1 cellular context compared by ENCODE assay signal in the genomic region with DNA sequence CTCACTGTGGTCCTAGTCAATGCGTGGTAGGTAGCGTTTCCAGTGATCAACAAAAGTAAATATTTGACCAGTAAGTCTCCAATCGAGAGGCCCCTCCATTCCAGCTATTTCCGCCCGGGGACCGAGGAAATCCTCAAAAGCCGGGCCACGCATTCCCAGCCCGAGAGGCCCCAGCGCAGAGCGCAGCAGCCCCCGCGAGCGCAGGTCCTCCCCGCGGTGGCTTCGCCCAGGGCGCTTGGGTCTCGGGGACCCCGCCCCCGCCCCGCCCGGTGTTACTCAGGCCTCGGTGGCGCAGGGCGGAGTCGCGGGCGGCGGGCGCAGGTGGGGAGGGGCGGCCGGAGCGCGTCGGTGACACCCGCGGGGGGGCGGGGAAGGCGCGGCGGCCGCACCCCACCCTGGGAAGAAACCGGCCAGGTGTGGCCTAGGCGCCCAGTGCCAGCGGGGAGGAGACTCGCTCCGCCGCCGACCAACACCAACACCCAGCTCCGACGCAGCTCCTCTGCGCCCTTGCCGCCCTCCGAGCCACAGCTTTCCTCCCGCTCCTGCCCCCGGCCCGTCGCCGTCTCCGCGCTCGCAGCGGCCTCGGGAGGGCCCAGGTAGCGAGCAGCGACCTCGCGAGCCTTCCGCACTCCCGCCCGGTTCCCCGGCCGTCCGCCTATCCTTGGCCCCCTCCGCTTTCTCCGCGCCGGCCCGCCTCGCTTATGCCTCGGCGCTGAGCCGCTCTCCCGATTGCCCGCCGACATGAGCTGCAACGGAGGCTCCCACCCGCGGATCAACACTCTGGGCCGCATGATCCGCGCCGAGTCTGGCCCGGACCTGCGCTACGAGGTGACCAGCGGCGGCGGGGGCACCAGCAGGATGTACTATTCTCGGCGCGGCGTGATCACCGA.
TF ChIP-seq lines count a peak whose summit lies in the region.

A gene with protein sequence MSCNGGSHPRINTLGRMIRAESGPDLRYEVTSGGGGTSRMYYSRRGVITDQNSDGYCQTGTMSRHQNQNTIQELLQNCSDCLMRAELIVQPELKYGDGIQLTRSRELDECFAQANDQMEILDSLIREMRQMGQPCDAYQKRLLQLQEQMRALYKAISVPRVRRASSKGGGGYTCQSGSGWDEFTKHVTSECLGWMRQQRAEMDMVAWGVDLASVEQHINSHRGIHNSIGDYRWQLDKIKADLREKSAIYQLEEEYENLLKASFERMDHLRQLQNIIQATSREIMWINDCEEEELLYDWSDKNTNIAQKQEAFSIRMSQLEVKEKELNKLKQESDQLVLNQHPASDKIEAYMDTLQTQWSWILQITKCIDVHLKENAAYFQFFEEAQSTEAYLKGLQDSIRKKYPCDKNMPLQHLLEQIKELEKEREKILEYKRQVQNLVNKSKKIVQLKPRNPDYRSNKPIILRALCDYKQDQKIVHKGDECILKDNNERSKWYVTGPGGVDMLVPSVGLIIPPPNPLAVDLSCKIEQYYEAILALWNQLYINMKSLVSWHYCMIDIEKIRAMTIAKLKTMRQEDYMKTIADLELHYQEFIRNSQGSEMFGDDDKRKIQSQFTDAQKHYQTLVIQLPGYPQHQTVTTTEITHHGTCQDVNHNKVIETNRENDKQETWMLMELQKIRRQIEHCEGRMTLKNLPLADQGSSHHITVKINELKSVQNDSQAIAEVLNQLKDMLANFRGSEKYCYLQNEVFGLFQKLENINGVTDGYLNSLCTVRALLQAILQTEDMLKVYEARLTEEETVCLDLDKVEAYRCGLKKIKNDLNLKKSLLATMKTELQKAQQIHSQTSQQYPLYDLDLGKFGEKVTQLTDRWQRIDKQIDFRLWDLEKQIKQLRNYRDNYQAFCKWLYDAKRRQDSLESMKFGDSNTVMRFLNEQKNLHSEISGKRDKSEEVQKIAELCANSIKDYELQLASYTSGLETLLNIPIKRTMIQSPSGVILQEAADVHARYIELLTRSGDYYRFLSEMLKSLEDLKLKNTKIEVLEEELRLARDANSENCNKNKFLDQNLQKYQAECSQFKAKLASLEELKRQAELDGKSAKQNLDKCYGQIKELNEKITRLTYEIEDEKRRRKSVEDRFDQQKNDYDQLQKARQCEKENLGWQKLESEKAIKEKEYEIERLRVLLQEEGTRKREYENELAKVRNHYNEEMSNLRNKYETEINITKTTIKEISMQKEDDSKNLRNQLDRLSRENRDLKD (N-terminal part only) (plus strand): TSS at position 497 of the 890 bp plus-strand sequence. CDS start 245 bp downstream, at position 742.

TF ChIP-seq in WTC11, 78 proteins besides CTCF, POLR2A, EP300 and RAD21 (continued from another document):
- TF ChIP-seq, protein P1, sequence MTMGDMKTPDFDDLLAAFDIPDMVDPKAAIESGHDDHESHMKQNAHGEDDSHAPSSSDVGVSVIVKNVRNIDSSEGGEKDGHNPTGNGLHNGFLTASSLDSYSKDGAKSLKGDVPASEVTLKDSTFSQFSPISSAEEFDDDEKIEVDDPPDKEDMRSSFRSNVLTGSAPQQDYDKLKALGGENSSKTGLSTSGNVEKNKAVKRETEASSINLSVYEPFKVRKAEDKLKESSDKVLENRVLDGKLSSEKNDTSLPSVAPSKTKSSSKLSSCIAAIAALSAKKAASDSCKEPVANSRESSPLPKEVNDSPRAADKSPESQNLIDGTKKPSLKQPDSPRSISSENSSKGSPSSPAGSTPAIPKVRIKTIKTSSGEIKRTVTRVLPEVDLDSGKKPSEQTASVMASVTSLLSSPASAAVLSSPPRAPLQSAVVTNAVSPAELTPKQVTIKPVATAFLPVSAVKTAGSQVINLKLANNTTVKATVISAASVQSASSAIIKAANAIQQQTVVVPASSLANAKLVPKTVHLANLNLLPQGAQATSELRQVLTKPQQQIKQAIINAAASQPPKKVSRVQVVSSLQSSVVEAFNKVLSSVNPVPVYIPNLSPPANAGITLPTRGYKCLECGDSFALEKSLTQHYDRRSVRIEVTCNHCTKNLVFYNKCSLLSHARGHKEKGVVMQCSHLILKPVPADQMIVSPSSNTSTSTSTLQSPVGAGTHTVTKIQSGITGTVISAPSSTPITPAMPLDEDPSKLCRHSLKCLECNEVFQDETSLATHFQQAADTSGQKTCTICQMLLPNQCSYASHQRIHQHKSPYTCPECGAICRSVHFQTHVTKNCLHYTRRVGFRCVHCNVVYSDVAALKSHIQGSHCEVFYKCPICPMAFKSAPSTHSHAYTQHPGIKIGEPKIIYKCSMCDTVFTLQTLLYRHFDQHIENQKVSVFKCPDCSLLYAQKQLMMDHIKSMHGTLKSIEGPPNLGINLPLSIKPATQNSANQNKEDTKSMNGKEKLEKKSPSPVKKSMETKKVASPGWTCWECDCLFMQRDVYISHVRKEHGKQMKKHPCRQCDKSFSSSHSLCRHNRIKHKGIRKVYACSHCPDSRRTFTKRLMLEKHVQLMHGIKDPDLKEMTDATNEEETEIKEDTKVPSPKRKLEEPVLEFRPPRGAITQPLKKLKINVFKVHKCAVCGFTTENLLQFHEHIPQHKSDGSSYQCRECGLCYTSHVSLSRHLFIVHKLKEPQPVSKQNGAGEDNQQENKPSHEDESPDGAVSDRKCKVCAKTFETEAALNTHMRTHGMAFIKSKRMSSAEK (CRISPR knock-in tag; IDR thresholded peaks at IDR 0.05; ENCODE audit: borderline replicate concordance), result no peak
- peak; percentile 65; the same call in 1 of the 2 replicates for TF ChIP-seq GABPB1 (CRISPR knock-in tag; IDR thresholded peaks at IDR 0.05)
- peak; percentile 36; the same call in 1 of the 2 replicates for TF ChIP-seq CREB1 (CRISPR knock-in tag; IDR thresholded peaks at IDR 0.05)
- TF ChIP-seq TEAD1 (CRISPR knock-in tag; IDR thresholded peaks at IDR 0.05), result peak; percentile 17
- no peak for TF ChIP-seq NR2C2 (CRISPR knock-in tag; IDR thresholded peaks at IDR 0.05)
- TF ChIP-seq MYBL2 (CRISPR knock-in tag; IDR thresholded peaks at IDR 0.05), result peak; percentile 33; the same call in 1 of the 2 replicates
- TF ChIP-seq, protein P2, sequence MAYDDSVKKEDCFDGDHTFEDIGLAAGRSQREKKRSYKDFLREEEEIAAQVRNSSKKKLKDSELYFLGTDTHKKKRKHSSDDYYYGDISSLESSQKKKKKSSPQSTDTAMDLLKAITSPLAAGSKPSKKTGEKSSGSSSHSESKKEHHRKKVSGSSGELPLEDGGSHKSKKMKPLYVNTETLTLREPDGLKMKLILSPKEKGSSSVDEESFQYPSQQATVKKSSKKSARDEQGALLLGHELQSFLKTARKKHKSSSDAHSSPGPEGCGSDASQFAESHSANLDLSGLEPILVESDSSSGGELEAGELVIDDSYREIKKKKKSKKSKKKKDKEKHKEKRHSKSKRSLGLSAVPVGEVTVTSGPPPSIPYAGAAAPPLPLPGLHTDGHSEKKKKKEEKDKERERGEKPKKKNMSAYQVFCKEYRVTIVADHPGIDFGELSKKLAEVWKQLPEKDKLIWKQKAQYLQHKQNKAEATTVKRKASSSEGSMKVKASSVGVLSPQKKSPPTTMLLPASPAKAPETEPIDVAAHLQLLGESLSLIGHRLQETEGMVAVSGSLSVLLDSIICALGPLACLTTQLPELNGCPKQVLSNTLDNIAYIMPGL (CRISPR knock-in tag; IDR thresholded peaks at IDR 0.05), result peak; percentile 91
- 0 out of 2 replicates have a peak, but pooled peaks have one; percentile 72 for TF ChIP-seq NR3C1 (CRISPR knock-in tag; conservative IDR thresholded peaks at IDR 0.05; ENCODE audit: low read depth)
- TF ChIP-seq, protein P3, sequence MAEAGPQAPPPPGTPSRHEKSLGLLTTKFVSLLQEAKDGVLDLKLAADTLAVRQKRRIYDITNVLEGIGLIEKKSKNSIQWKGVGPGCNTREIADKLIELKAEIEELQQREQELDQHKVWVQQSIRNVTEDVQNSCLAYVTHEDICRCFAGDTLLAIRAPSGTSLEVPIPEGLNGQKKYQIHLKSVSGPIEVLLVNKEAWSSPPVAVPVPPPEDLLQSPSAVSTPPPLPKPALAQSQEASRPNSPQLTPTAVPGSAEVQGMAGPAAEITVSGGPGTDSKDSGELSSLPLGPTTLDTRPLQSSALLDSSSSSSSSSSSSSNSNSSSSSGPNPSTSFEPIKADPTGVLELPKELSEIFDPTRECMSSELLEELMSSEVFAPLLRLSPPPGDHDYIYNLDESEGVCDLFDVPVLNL (CRISPR knock-in tag; IDR thresholded peaks at IDR 0.05; ENCODE audit: borderline replicate concordance, low read depth), result no peak
- TF ChIP-seq TEAD4 (CRISPR knock-in tag; IDR thresholded peaks at IDR 0.05), result no peak
- peak; percentile 88; the same call in 1 of the 2 replicates for TF ChIP-seq ZNF138 (CRISPR knock-in tag; conservative IDR thresholded peaks at IDR 0.05)
- TF ChIP-seq, protein P4, sequence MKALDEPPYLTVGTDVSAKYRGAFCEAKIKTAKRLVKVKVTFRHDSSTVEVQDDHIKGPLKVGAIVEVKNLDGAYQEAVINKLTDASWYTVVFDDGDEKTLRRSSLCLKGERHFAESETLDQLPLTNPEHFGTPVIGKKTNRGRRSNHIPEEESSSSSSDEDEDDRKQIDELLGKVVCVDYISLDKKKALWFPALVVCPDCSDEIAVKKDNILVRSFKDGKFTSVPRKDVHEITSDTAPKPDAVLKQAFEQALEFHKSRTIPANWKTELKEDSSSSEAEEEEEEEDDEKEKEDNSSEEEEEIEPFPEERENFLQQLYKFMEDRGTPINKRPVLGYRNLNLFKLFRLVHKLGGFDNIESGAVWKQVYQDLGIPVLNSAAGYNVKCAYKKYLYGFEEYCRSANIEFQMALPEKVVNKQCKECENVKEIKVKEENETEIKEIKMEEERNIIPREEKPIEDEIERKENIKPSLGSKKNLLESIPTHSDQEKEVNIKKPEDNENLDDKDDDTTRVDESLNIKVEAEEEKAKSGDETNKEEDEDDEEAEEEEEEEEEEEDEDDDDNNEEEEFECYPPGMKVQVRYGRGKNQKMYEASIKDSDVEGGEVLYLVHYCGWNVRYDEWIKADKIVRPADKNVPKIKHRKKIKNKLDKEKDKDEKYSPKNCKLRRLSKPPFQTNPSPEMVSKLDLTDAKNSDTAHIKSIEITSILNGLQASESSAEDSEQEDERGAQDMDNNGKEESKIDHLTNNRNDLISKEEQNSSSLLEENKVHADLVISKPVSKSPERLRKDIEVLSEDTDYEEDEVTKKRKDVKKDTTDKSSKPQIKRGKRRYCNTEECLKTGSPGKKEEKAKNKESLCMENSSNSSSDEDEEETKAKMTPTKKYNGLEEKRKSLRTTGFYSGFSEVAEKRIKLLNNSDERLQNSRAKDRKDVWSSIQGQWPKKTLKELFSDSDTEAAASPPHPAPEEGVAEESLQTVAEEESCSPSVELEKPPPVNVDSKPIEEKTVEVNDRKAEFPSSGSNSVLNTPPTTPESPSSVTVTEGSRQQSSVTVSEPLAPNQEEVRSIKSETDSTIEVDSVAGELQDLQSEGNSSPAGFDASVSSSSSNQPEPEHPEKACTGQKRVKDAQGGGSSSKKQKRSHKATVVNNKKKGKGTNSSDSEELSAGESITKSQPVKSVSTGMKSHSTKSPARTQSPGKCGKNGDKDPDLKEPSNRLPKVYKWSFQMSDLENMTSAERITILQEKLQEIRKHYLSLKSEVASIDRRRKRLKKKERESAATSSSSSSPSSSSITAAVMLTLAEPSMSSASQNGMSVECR (CRISPR knock-in tag; IDR thresholded peaks at IDR 0.05; ENCODE audit: borderline replicate concordance), result no peak; the same call in 1 of the 2 replicates
- TF ChIP-seq, protein P5, sequence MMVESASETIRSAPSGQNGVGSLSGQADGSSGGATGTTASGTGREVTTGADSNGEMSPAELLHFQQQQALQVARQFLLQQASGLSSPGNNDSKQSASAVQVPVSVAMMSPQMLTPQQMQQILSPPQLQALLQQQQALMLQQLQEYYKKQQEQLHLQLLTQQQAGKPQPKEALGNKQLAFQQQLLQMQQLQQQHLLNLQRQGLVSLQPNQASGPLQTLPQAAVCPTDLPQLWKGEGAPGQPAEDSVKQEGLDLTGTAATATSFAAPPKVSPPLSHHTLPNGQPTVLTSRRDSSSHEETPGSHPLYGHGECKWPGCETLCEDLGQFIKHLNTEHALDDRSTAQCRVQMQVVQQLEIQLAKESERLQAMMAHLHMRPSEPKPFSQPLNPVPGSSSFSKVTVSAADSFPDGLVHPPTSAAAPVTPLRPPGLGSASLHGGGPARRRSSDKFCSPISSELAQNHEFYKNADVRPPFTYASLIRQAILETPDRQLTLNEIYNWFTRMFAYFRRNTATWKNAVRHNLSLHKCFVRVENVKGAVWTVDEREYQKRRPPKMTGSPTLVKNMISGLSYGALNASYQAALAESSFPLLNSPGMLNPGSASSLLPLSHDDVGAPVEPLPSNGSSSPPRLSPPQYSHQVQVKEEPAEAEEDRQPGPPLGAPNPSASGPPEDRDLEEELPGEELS (CRISPR knock-in tag; IDR thresholded peaks at IDR 0.05), result 0 out of 2 replicates have a peak, but pooled peaks have one; percentile 34
- TF ChIP-seq, protein P6, sequence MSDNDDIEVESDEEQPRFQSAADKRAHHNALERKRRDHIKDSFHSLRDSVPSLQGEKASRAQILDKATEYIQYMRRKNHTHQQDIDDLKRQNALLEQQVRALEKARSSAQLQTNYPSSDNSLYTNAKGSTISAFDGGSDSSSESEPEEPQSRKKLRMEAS (CRISPR knock-in tag; IDR thresholded peaks at IDR 0.05), result peak; percentile 57; the same call in 1 of the 2 replicates
- no peak; the same call in 1 of the 2 replicates for TF ChIP-seq KAT7 (CRISPR knock-in tag; IDR thresholded peaks at IDR 0.05; ENCODE audit: borderline replicate concordance)
- no peak for TF ChIP-seq NFATC4 (CRISPR knock-in tag; IDR thresholded peaks at IDR 0.05)
- peak; percentile 22; the same call in 1 of the 2 replicates for TF ChIP-seq ETV6 (CRISPR knock-in tag; IDR thresholded peaks at IDR 0.05)
- TF ChIP-seq, protein P7, sequence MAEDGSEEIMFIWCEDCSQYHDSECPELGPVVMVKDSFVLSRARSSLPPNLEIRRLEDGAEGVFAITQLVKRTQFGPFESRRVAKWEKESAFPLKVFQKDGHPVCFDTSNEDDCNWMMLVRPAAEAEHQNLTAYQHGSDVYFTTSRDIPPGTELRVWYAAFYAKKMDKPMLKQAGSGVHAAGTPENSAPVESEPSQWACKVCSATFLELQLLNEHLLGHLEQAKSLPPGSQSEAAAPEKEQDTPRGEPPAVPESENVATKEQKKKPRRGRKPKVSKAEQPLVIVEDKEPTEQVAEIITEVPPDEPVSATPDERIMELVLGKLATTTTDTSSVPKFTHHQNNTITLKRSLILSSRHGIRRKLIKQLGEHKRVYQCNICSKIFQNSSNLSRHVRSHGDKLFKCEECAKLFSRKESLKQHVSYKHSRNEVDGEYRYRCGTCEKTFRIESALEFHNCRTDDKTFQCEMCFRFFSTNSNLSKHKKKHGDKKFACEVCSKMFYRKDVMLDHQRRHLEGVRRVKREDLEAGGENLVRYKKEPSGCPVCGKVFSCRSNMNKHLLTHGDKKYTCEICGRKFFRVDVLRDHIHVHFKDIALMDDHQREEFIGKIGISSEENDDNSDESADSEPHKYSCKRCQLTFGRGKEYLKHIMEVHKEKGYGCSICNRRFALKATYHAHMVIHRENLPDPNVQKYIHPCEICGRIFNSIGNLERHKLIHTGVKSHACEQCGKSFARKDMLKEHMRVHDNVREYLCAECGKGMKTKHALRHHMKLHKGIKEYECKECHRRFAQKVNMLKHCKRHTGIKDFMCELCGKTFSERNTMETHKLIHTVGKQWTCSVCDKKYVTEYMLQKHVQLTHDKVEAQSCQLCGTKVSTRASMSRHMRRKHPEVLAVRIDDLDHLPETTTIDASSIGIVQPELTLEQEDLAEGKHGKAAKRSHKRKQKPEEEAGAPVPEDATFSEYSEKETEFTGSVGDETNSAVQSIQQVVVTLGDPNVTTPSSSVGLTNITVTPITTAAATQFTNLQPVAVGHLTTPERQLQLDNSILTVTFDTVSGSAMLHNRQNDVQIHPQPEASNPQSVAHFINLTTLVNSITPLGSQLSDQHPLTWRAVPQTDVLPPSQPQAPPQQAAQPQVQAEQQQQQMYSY (CRISPR knock-in tag; IDR thresholded peaks at IDR 0.05), result peak; percentile 74
- peak; percentile 17; the same call in 1 of the 2 replicates for TF ChIP-seq SP1 (CRISPR knock-in tag; conservative IDR thresholded peaks at IDR 0.05)
- 0 out of 2 replicates have a peak, but pooled peaks have one; percentile 15 for TF ChIP-seq ESRRA (CRISPR knock-in tag; IDR thresholded peaks at IDR 0.05; ENCODE audit: borderline replicate concordance)
